ENCODE assay signal across 11 cellular contexts in the genomic region with DNA sequence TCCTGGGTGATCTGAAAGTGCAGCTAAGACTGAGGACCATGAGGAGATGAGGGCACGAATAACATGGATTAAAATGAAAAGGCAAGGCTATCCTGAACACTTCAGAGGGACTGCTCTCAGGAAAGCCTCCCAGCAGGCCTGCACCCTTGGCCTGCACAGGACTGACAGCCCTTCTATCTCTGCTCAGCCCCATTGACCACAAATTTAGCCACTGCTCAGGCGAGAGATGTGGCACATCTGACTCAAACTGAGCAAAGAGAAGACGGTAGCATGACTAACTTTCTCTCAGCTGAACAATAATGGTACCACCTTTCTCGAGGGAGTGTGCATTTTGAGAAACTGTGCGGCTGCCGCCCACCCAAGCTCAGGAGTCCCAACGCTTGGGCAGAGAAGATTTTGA.
DNase-seq lines count a peak whose midpoint lies in the region; ATAC-seq and TF ChIP-seq lines count a peak whose summit lies in the region.
"Had no signal": no experiment of that assay in that cellular context is flagged by ENCODE, and none has a peak within 500 bp of the region (broad histone marks: within the 10 kb centered on the region; RNA-seq: fewer than 3 reads in every experiment).

No MANE protein-coding gene starts in this region.

- no peak overlapping the region for H3K9ac ChIP-seq in OCI-LY3 (ENCODE audit: low read length)

- DNase-seq in GM13977 (ENCODE audit: low spot score) (peak; percentile 10), mucosa of gallbladder (ENCODE audit: low spot score) (no peak), NCI-H1417 treated with DMSO at 0.1 percent for 48 hours (lab: John Stamatoyannopoulos, UW) (no peak)
- no peak for DNase-seq in central memory CD4-positive, alpha-beta T cell
- no peak for DNase-seq in activated effector memory CD4-positive, alpha-beta T cell treated with Interleukin-2 at 50 U/mL for 16 hours
- DNase-seq: mesendoderm, SJCRH30 had no signal

- no peak overlapping the region; the same call in 1 of the 2 replicates for H2AFZ ChIP-seq in OCI-LY3 (ENCODE audit: low read depth, low read length)

- H4K20me1 ChIP-seq in OCI-LY3 (ENCODE audit: insufficient read depth, low read length): no peaks in the 10 kb centered on the region

- no peaks in the 10 kb centered on the region for H3K79me2 ChIP-seq in OCI-LY3 (ENCODE audit: low read length)

- peaks cover 4% of the 10 kb centered on the region; the same call in 1 of the 2 replicates for H3K4me1 ChIP-seq in OCI-LY3 (ENCODE audit: low read length)

- no peaks in the 10 kb centered on the region for H3K27me3 ChIP-seq in OCI-LY3 (ENCODE audit: low read depth, low read length)
- H3K27me3 ChIP-seq: SJCRH30 had no signal

- TF ChIP-seq CTCF in GM13977 (IDR thresholded peaks at IDR 0.05; ENCODE audit: extremely low read depth, insufficient read depth, missing control alignments) (no peak), OCI-LY3 (IDR thresholded peaks at IDR 0.05; ENCODE audit: low read depth, low read length) (no peak)

- H3K4me3 ChIP-seq in OCI-LY3 (ENCODE audit: low read length): no peak overlapping the region
- H3K4me3 ChIP-seq: SJCRH30 had no signal

- no peaks in the 10 kb centered on the region for H3K9me3 ChIP-seq in OCI-LY3 (ENCODE audit: insufficient read depth, low read length)

- H3K4me2 ChIP-seq in OCI-LY3 (ENCODE audit: low read length): 0 out of 2 replicates have a peak overlapping the region, but pooled peaks have one; percentile 9

- ATAC-seq in GM19023 (IDR thresholded peaks at IDR 0.05; ENCODE audit: unreplicated experiment) (peak; percentile 57), HG02759 (IDR thresholded peaks at IDR 0.05; ENCODE audit: unreplicated experiment) (peak; percentile 69)

- no peaks in the 10 kb centered on the region for H3K36me3 ChIP-seq in OCI-LY3 (replicated peaks; ENCODE audit: low read depth, low read length)
- H3K36me3 ChIP-seq: SJCRH30 had no signal

- in situ Hi-C loops in GM13977 (cut with MboI; ENCODE audit: low pct_unique_long_range_greater_than_20kb, low sequenced_read_pairs, unreplicated experiment): loop anchor here (25.0 kb wide), 1 partner anchor 431 kb away; no protein-coding TSS in a partner anchor

- H3K27ac ChIP-seq in OCI-LY3 (ENCODE audit: low read length): no peak overlapping the region
- H3K27ac ChIP-seq: C4-2B, SJCRH30 had no signal
